ENCODE assay signal across 8 cellular contexts in genomic region chr14:72120315-72120714, GRCh38.
"Had no signal": no experiment of that assay in that cellular context is flagged by ENCODE, and none has a peak within 500 bp of the region (broad histone marks: within the 10 kb centered on the region; RNA-seq: fewer than 3 reads in every experiment).

No MANE protein-coding gene starts in this region.

- DNase-seq: GM23248, GOT3, H7, HFFc6, IMR-90 had no signal

- FAIRE-seq: K562 had no signal

- H3K4me1 ChIP-seq: HAP-1 had no signal

- H3K36me3 ChIP-seq: HAP-1 had no signal

- H2AFZ ChIP-seq: GM23248 had no signal

- H3K4me3 ChIP-seq: GM23248, HAP-1, K562 had no signal

- H3K4me3 Mint-ChIP-seq: HFFc6 had no signal

- H3K9me3 ChIP-seq: HAP-1 had no signal

- H3K9ac ChIP-seq: GM23248 had no signal

- H3K27ac ChIP-seq: GM23248, HL-60 had no signal

- H3K27ac Mint-ChIP-seq: HFFc6 had no signal
